In genomic region chr1:117780981-117781475, GRCh38 we compare ENCODE assay signal across 20 cellular contexts.
DNase-seq lines count a peak whose midpoint lies in the region; ATAC-seq and TF ChIP-seq lines count a peak whose summit lies in the region.
"Had no signal": no experiment of that assay in that cellular context is flagged by ENCODE, and none has a peak within 500 bp of the region (broad histone marks: within the 10 kb centered on the region; RNA-seq: fewer than 3 reads in every experiment).

No MANE protein-coding gene starts in this region.

- DNase-seq in HFF-Myc (ENCODE audit: extremely low read depth, low read depth), result peak; percentile 91
- peak; percentile 71 for DNase-seq in NCI-H82 (lab: John Stamatoyannopoulos, UW)
- DNase-seq in fibroblast of villous mesenchyme (ENCODE audit: low read depth), result peak; percentile 66
- DNase-seq in sigmoid colon, result peak; percentile 66
- no peak for DNase-seq in iPS-NIHi11 (ENCODE audit: low spot score)
- no peak for DNase-seq in 8988T
- no peak for DNase-seq in stomach
- DNase-seq: activated CD4-positive, alpha-beta T cell treated with anti-CD3 and anti-CD28 coated beads, Interleukin-2, amount 10 ng/mL, durations not matched to agents 7 days and 5 days; activated gamma-delta T cell treated with Interleukin-2 at 50 U/mL for 16 hours; amniotic stem cell; GOT3; islet precursor cell; naive thymus-derived CD8-positive, alpha-beta T cell; NCI-H2029 treated with DMSO at 0.1 percent for 48 hours; NCI-H748 treated with DMSO at 0.1 percent for 48 hours; stimulated activated CD4-positive, alpha-beta T cell treated with anti-CD3 and anti-CD28 coated beads, Interleukin-4, amount 100 ng/mL, for 4 hours had no signal

- TF ChIP-seq POLR2A in sigmoid colon (IDR thresholded peaks at IDR 0.05) (no peak), stomach (IDR thresholded peaks at IDR 0.05) (no peak)

- intact Hi-C loops in sigmoid colon (cut with DNase I) (no loop called here), stomach (cut with DNase I; ENCODE audit: low total_unique reads) (no loop called here)

- no peaks in the 10 kb centered on the region for H3K27me3 ChIP-seq in sigmoid colon
- H3K27me3 ChIP-seq in stomach, result no peaks in the 10 kb centered on the region
- H3K27me3 ChIP-seq: BLaER1 treated with 17β-estradiol and CSF1 and Interleukin-3, amounts not matched to agents 10 nM and 100 nM; suprapubic skin had no signal

- H3K36me3 ChIP-seq in sigmoid colon, result no peaks in the 10 kb centered on the region
- H3K36me3 ChIP-seq in stomach, result no peaks in the 10 kb centered on the region
- H3K36me3 ChIP-seq: BLaER1 treated with 17β-estradiol and CSF1 and Interleukin-3, amounts not matched to agents 10 nM and 100 nM; suprapubic skin had no signal

- H3K9me3 ChIP-seq in sigmoid colon (no peaks in the 10 kb centered on the region), stomach (no peaks in the 10 kb centered on the region)
- H3K9me3 ChIP-seq: BLaER1 treated with 17β-estradiol and CSF1 and Interleukin-3, amounts not matched to agents 10 nM and 100 nM; suprapubic skin had no signal

- no peak for ATAC-seq in HG03097 (IDR thresholded peaks at IDR 0.05; ENCODE audit: low FRiP score, unreplicated experiment)
- ATAC-seq: naive thymus-derived CD8-positive, alpha-beta T cell had no signal

- WGBS in sigmoid colon, 2 donors, result 73 to 86% methylated on average over 4 of the region's 4 CpGs
- whole genome bisulfite sequencing in stomach, 5 donors, result 67 to 78% (median 71%) methylated on average over 4 of the region's 4 CpGs

- peaks cover 0 to 14% (median 8%) of the 10 kb centered on the region in 4 donors for H3K4me1 ChIP-seq in sigmoid colon
- no peaks in the 10 kb centered on the region for H3K4me1 ChIP-seq in stomach
- H3K4me1 ChIP-seq: BLaER1 treated with 17β-estradiol and CSF1 and Interleukin-3, amounts not matched to agents 10 nM and 100 nM; suprapubic skin had no signal

- H3K27ac ChIP-seq in sigmoid colon (peak overlapping the region in 3 of 4 donors; percentile 2 to 31 (median 23)), stomach (no peak overlapping the region)
- H3K27ac ChIP-seq: BLaER1 treated with 17β-estradiol and CSF1 and Interleukin-3, amounts not matched to agents 10 nM and 100 nM; suprapubic skin had no signal

- H3K4me3 ChIP-seq in HFF-Myc (replicated peaks; ENCODE audit: low read depth, low read length) (no peak overlapping the region), fibroblast of villous mesenchyme (ENCODE audit: low read depth, low read length) (no peak overlapping the region), sigmoid colon (no peak overlapping the region), stomach (no peak overlapping the region)
- H3K4me3 ChIP-seq: BLaER1 treated with 17β-estradiol and CSF1 and Interleukin-3, amounts not matched to agents 10 nM and 100 nM; smooth muscle cell; suprapubic skin had no signal

- TF ChIP-seq CTCF in HFF-Myc (IDR thresholded peaks at IDR 0.05; ENCODE audit: low read depth, low read length, missing control alignments) (no peak), fibroblast of villous mesenchyme (IDR thresholded peaks at IDR 0.05; ENCODE audit: insufficient read depth, low read depth, low read length) (no peak), sigmoid colon (IDR thresholded peaks at IDR 0.05) (no peak), stomach (IDR thresholded peaks at IDR 0.05) (no peak)

- no peak for TF ChIP-seq EP300 in sigmoid colon (IDR thresholded peaks at IDR 0.05)
- TF ChIP-seq EP300 in stomach (IDR thresholded peaks at IDR 0.05), result no peak

Comparison
In these comparisons a context has a peak if more than half of its experiments do, and no peak if none do; other contexts are left out.
1. DNase-seq: peak in HFF-Myc (single experiment), NCI-H82 (single experiment), fibroblast of villous mesenchyme (single experiment) and sigmoid colon (single experiment); none in iPS-NIHi11 (single experiment), 8988T (single experiment) and stomach (single experiment).
2. H3K27ac ChIP-seq: peak in sigmoid colon (3 of 4); none in stomach (0 of 5).